27 cellular contexts compared by ENCODE assay signal in genomic region chr5:42915306-42915866, GRCh38.
"Had no signal": no experiment of that assay in that cellular context is flagged by ENCODE, and none has a peak within 500 bp of the region (broad histone marks: within the 10 kb centered on the region; RNA-seq: fewer than 3 reads in every experiment).

No MANE protein-coding gene starts in this region.

- H3K4me1 ChIP-seq: neural progenitor cell, prostate gland, sigmoid colon, testis, thyroid gland, transverse colon, upper lobe of left lung, vagina had no signal

- H3K9me3 ChIP-seq: left lung, ovary, prostate gland, sigmoid colon, spleen, testis, thyroid gland, transverse colon, upper lobe of left lung, vagina had no signal

- H3K4me2 ChIP-seq: neural progenitor cell had no signal

- H2AFZ ChIP-seq: neural progenitor cell had no signal

- H3K27ac ChIP-seq: left lung, neural progenitor cell, ovary, prostate gland, sigmoid colon, spleen, testis, thyroid gland, transverse colon, upper lobe of left lung, vagina had no signal

- H3K36me3 ChIP-seq: left lung, neural progenitor cell, ovary, prostate gland, sigmoid colon, spleen, thyroid gland, transverse colon, upper lobe of left lung, vagina had no signal

- DNase-seq: hippocampal formation; kidney; left colon; left lung; mesendoderm; naive B cell; natural killer cell; nephron progenitor cell; ovary; retina; right cardiac atrium; sigmoid colon; small intestine; spleen; stimulated activated CD4-positive, alpha-beta T cell treated with anti-CD3 and anti-CD28 coated beads, Interleukin-4, amount 100 ng/mL, for 4 hours; stimulated activated CD8-positive, alpha-beta memory T cell treated with anti-CD3 and anti-CD28 coated beads, Interleukin-4, amount 100 ng/mL, for 48 hours; stimulated activated naive CD4-positive, alpha-beta T cell treated with Interleukin-2 at 50 U/mL for 16 hours; stimulated activated naive CD8-positive, alpha-beta T cell treated with anti-CD3 and anti-CD28 coated beads, Interleukin-15, amount 100 ng/mL, for 72 hours; testis; thyroid gland; transverse colon had no signal

- H3K9ac ChIP-seq: neural progenitor cell had no signal

- H3K27me3 ChIP-seq: left lung, ovary, sigmoid colon, spleen, testis, thyroid gland, transverse colon, upper lobe of left lung, vagina had no signal

- ATAC-seq: left colon; left lung; natural killer cell; stimulated activated memory B cell treated with anti-CD40 and anti-IgM and Interleukin-4, amounts not matched to agents 10 μg/mL and 1 μg/mL and 100 μg/mL, for 72 hours; stimulated activated naive CD8-positive, alpha-beta T cell treated with anti-CD3 and anti-CD28 coated beads, Interleukin-15, amount 100 ng/mL, for 72 hours had no signal

- H3K4me3 ChIP-seq: left lung, lung, neural progenitor cell, ovary, prostate gland, sigmoid colon, spleen, testis, thyroid gland, transverse colon, upper lobe of left lung, vagina had no signal
